ENCODE assay signal across 12 cellular contexts in genomic region chr20:64080813-64081619, GRCh38. TPM values are rescaled to one million over a fixed set of nuclear protein-coding genes. Genes with fewer than 3 reads are reported as not detected.
DNase-seq lines count a peak whose midpoint lies in the region; ATAC-seq, FAIRE-seq and TF ChIP-seq lines count a peak whose summit lies in the region.
"Had no signal": no experiment of that assay in that cellular context is flagged by ENCODE, and none has a peak within 500 bp of the region (broad histone marks: within the 10 kb centered on the region; RNA-seq: fewer than 3 reads in every experiment).

No MANE protein-coding gene starts in this region.

- H3K4me3 Mint-ChIP-seq in astrocyte (ENCODE audit: unreplicated experiment), result peak overlapping the region; percentile 85
- H3K4me3 Mint-ChIP-seq in natural killer cell treated with Interleukin-12 subunit alpha and Interleukin-12 subunit beta and Interleukin-15 and Interleukin-18, amount 100 ng/mL, for 72 hours, result peak overlapping the region; percentile 53

- H3K27ac ChIP-seq in BLaER1 treated with 17β-estradiol and CSF1 and Interleukin-3, amounts not matched to agents 10 nM and 100 nM, result peak overlapping the region in 3 of 11 experiments; percentile 56 to 94 (median 93); a peak in 5 of 22 replicates
- no peak overlapping the region for H3K27ac ChIP-seq in HEK293 (ENCODE audit: extremely low read depth, low read depth, low read length)
- H3K27ac ChIP-seq in astrocyte (ENCODE audit: low read depth, low read length), result no peak overlapping the region
- H3K27ac ChIP-seq: SK-N-MC had no signal

- no peak overlapping the region for H3K27ac Mint-ChIP-seq in astrocyte (ENCODE audit: unreplicated experiment)
- peak overlapping the region; percentile 27 to 35 for H3K27ac Mint-ChIP-seq in natural killer cell treated with Interleukin-12 subunit alpha and Interleukin-12 subunit beta and Interleukin-15 and Interleukin-18, amount 100 ng/mL, for 72 hours

- H3K4me2 ChIP-seq in BLaER1 treated with 17β-estradiol and CSF1 and Interleukin-3, amounts not matched to agents 10 nM and 100 nM, result peak overlapping the region; percentile 91 to 100 (median 99)
- H3K4me2 ChIP-seq in astrocyte (ENCODE audit: low read length), result peak overlapping the region; percentile 96

- H3K4me3 ChIP-seq in BLaER1 treated with 17β-estradiol and CSF1 and Interleukin-3, amounts not matched to agents 10 nM and 100 nM, result peak overlapping the region; percentile 75 to 98 (median 88)
- H3K4me3 ChIP-seq in HEK293 (ENCODE audit: low read depth, low read length) (no peak overlapping the region), astrocyte (ENCODE audit: insufficient read depth, low read depth, low read length) (no peak overlapping the region)

- H2AFZ ChIP-seq in astrocyte (ENCODE audit: low read depth, low read length), result no peak overlapping the region

- FAIRE-seq in astrocyte (lab: Jason Lieb, UNC), result no peak

- TF ChIP-seq CTCF in HEK293 (tag by site-specific recombination; IDR thresholded peaks at IDR 0.05) (no peak), astrocyte (IDR thresholded peaks at IDR 0.05; ENCODE audit: insufficient read depth, low read depth, low read length) (no peak)

- no peak for ATAC-seq in natural killer cell treated with Interleukin-12 subunit alpha and Interleukin-12 subunit beta and Interleukin-15 and Interleukin-18, amount 100 ng/mL, for 72 hours
- no peak for ATAC-seq in GM18511 (IDR thresholded peaks at IDR 0.05; ENCODE audit: unreplicated experiment)

- POLR2A ChIA-PET in HEK293 (lab: Yijun Ruan, JAX), result interaction anchor here (1.8 to 2.9 kb wide), 2 partner anchors 18 to 19 kb away, joined by 6 to 13 read pairs; partner anchors contain the start of gene TCEA2

- peaks cover 0 to 8% (median 5%) of the 10 kb centered on the region in 11 experiments; a peak in 15 of 22 replicates for H3K36me3 ChIP-seq in BLaER1 treated with 17β-estradiol and CSF1 and Interleukin-3, amounts not matched to agents 10 nM and 100 nM
- H3K36me3 ChIP-seq in HEK293 (ENCODE audit: control insufficient read depth in 2 of 2, insufficient read depth in 1 of 2, low read length in 2 of 2), result peaks cover 0 to 2% of the 10 kb centered on the region in 2 experiments; a peak in 1 of 3 replicates
- no peaks in the 10 kb centered on the region for H3K36me3 ChIP-seq in astrocyte (ENCODE audit: insufficient read depth, low read length)

- CTCF ChIA-PET in HEK293 (lab: Yijun Ruan, JAX), result interaction anchor here (0.7 to 1.1 kb wide), 4 partner anchors 11 to 41 kb away, joined by 3 read pairs; no protein-coding TSS in a partner anchor

- H4K20me1 ChIP-seq in BLaER1 treated with 17β-estradiol and CSF1 and Interleukin-3, amounts not matched to agents 10 nM and 100 nM, result peaks cover 12 to 48% (median 29%) of the 10 kb centered on the region in 11 experiments; a peak in 19 of 22 replicates
- H4K20me1 ChIP-seq in astrocyte (ENCODE audit: insufficient read depth, low read length), result peaks cover 15% of the 10 kb centered on the region

- H3K4me1 Mint-ChIP-seq in astrocyte (ENCODE audit: low read depth, unreplicated experiment), result no peaks in the 10 kb centered on the region
- H3K4me1 Mint-ChIP-seq in natural killer cell treated with Interleukin-12 subunit alpha and Interleukin-12 subunit beta and Interleukin-15 and Interleukin-18, amount 100 ng/mL, for 72 hours (ENCODE audit: low read depth in 2 of 2), result peaks cover 15 to 32% of the 10 kb centered on the region in 2 donors

- H3K9ac ChIP-seq in BLaER1 treated with 17β-estradiol and CSF1 and Interleukin-3, amounts not matched to agents 10 nM and 100 nM, result peak overlapping the region; percentile 82 to 93 (median 90)
- no peak overlapping the region for H3K9ac ChIP-seq in astrocyte (ENCODE audit: low read length)

- peaks cover 0 to 5% (median 2%) of the 10 kb centered on the region in 11 experiments; a peak in 12 of 22 replicates for H3K9me3 ChIP-seq in BLaER1 treated with 17β-estradiol and CSF1 and Interleukin-3, amounts not matched to agents 10 nM and 100 nM (replicated peaks in 1 of 11)
- H3K9me3 ChIP-seq in HEK293 (ENCODE audit: control insufficient read depth, insufficient read depth, low read depth, low read length) (no peaks in the 10 kb centered on the region), astrocyte (ENCODE audit: insufficient read depth, low read depth, low read length) (no peaks in the 10 kb centered on the region)

- no peaks in the 10 kb centered on the region for H3K36me3 Mint-ChIP-seq in astrocyte (ENCODE audit: low read depth, unreplicated experiment)
- no peaks in the 10 kb centered on the region for H3K36me3 Mint-ChIP-seq in natural killer cell treated with Interleukin-12 subunit alpha and Interleukin-12 subunit beta and Interleukin-15 and Interleukin-18, amount 100 ng/mL, for 72 hours

- peaks cover 24 to 33% (median 29%) of the 10 kb centered on the region in 11 experiments for H3K27me3 ChIP-seq in BLaER1 treated with 17β-estradiol and CSF1 and Interleukin-3, amounts not matched to agents 10 nM and 100 nM
- H3K27me3 ChIP-seq in astrocyte (ENCODE audit: insufficient read depth, low read length), result peaks cover 25% of the 10 kb centered on the region

- peaks cover 10% of the 10 kb centered on the region for H3K27me3 Mint-ChIP-seq in astrocyte (ENCODE audit: low read depth, unreplicated experiment)
- peaks cover 5 to 8% of the 10 kb centered on the region in 2 donors for H3K27me3 Mint-ChIP-seq in natural killer cell treated with Interleukin-12 subunit alpha and Interleukin-12 subunit beta and Interleukin-15 and Interleukin-18, amount 100 ng/mL, for 72 hours

- peaks cover 3% of the 10 kb centered on the region for H3K9me3 Mint-ChIP-seq in astrocyte (ENCODE audit: unreplicated experiment)
- H3K9me3 Mint-ChIP-seq in natural killer cell treated with Interleukin-12 subunit alpha and Interleukin-12 subunit beta and Interleukin-15 and Interleukin-18, amount 100 ng/mL, for 72 hours, result no peaks in the 10 kb centered on the region

- H3K79me2 ChIP-seq in astrocyte (ENCODE audit: insufficient read depth, low read length), result no peaks in the 10 kb centered on the region

- peaks cover 43 to 78% (median 66%) of the 10 kb centered on the region in 10 experiments for H3K4me1 ChIP-seq in BLaER1 treated with 17β-estradiol and CSF1 and Interleukin-3, amounts not matched to agents 10 nM and 100 nM
- peaks cover 10% of the 10 kb centered on the region for H3K4me1 ChIP-seq in HEK293 (ENCODE audit: control insufficient read depth, insufficient read depth, low read length)
- H3K4me1 ChIP-seq in astrocyte (ENCODE audit: insufficient read depth, low read length), result peaks cover 16% of the 10 kb centered on the region

- no peak for DNase-seq in astrocyte (ENCODE audit: low read depth)
- no peak for DNase-seq in natural killer cell treated with Interleukin-12 subunit alpha and Interleukin-12 subunit beta and Interleukin-15 and Interleukin-18, amount 100 ng/mL, for 72 hours (ENCODE audit: low spot score)
- DNase-seq in NCI-H446 (lab: John Stamatoyannopoulos, UW), result no peak
- no peak for DNase-seq in 8988T
- DNase-seq in SW480 (ENCODE audit: low spot score), result no peak
- DNase-seq: activated effector memory CD4-positive, alpha-beta T cell treated with Interleukin-2 at 50 U/mL for 16 hours; NCI-H146 had no signal

TF ChIP-seq in HEK293, 187 proteins besides CTCF, POLR2A, EP300 and RAD21:
- TF ChIP-seq ZNF555 (tag by site-specific recombination; conservative IDR thresholded peaks at IDR 0.05), result no peak
- no peak for TF ChIP-seq ZNF354C (tag by site-specific recombination; IDR thresholded peaks at IDR 0.05; ENCODE audit: borderline replicate concordance, low read depth)
- no peak for TF ChIP-seq ZNF600 (tag by site-specific recombination; IDR thresholded peaks at IDR 0.05)
- no peak for TF ChIP-seq ZNF423 (tag by site-specific recombination; IDR thresholded peaks at IDR 0.05)
- TF ChIP-seq BCL11B (tag by site-specific recombination; IDR thresholded peaks at IDR 0.05; ENCODE audit: low read depth), result peak; percentile 69
- peak; percentile 85 for TF ChIP-seq BCL11A (tag by site-specific recombination; IDR thresholded peaks at IDR 0.05; ENCODE audit: low read depth)
- no peak for TF ChIP-seq YY2 (tag by site-specific recombination; IDR thresholded peaks at IDR 0.05)
- peak; percentile 34; the same call in 1 of the 2 replicates for TF ChIP-seq GLIS2 (tag by site-specific recombination; IDR thresholded peaks at IDR 0.05)
- TF ChIP-seq KLF8 (tag by site-specific recombination; IDR thresholded peaks at IDR 0.05), result no peak
- TF ChIP-seq ZNF561 (tag by site-specific recombination; IDR thresholded peaks at IDR 0.05; ENCODE audit: borderline replicate concordance), result no peak

RNA-seq across cellular contexts. Expression of gene OPRL1, which starts 1.1 kb away (rescaled TPM):
- 2.8 and 3.6 TPM in 2 replicates for total RNA-seq in astrocyte
- total RNA-seq in natural killer cell treated with Interleukin-12 subunit alpha and Interleukin-12 subunit beta and Interleukin-15 and Interleukin-18, amount 100 ng/mL, for 72 hours, result under 1 TPM; 0.12 to 0.20 TPM

RNA-seq across cellular contexts. Expression of gene RGS19, which starts 1.7 kb away (rescaled TPM):
- total RNA-seq in astrocyte, result 15.7 and 18.3 TPM in 2 replicates
- total RNA-seq in natural killer cell treated with Interleukin-12 subunit alpha and Interleukin-12 subunit beta and Interleukin-15 and Interleukin-18, amount 100 ng/mL, for 72 hours, result 10 to 100 TPM; 27.1 to 33.4 TPM

RNA-seq across cellular contexts. Expression of gene LKAAEAR1, which starts 3.2 kb away (rescaled TPM):
- total RNA-seq in astrocyte, result 0.34 TPM in 1 of 2 replicates, not detected in the other
- not detected for total RNA-seq in natural killer cell treated with Interleukin-12 subunit alpha and Interleukin-12 subunit beta and Interleukin-15 and Interleukin-18, amount 100 ng/mL, for 72 hours

RNA-seq across cellular contexts. Expression of gene TCEA2, which starts 18.0 kb away (rescaled TPM):
- total RNA-seq in astrocyte, result 52.4 and 53.1 TPM in 2 replicates
- 10 to 100 TPM; 23.2 to 24.1 TPM for total RNA-seq in natural killer cell treated with Interleukin-12 subunit alpha and Interleukin-12 subunit beta and Interleukin-15 and Interleukin-18, amount 100 ng/mL, for 72 hours

RNA-seq across cellular contexts. Expression of gene NPBWR2, which starts 26.3 kb away (rescaled TPM):
- total RNA-seq in astrocyte, result not detected in 2 replicates
- not detected for total RNA-seq in natural killer cell treated with Interleukin-12 subunit alpha and Interleukin-12 subunit beta and Interleukin-15 and Interleukin-18, amount 100 ng/mL, for 72 hours
- total RNA-seq: lung microvascular endothelial cell had no signal

Comparison
In these comparisons a context has a peak if more than half of its experiments do, and no peak if none do; other contexts are left out.
1. H3K4me3 ChIP-seq: peak in BLaER1 treated with 17β-estradiol and CSF1 and Interleukin-3, amounts not matched to agents 10 nM and 100 nM (10 of 10); none in HEK293 (single experiment) and astrocyte (single experiment).